16 cellular contexts compared by ENCODE assay signal in the genomic region with DNA sequence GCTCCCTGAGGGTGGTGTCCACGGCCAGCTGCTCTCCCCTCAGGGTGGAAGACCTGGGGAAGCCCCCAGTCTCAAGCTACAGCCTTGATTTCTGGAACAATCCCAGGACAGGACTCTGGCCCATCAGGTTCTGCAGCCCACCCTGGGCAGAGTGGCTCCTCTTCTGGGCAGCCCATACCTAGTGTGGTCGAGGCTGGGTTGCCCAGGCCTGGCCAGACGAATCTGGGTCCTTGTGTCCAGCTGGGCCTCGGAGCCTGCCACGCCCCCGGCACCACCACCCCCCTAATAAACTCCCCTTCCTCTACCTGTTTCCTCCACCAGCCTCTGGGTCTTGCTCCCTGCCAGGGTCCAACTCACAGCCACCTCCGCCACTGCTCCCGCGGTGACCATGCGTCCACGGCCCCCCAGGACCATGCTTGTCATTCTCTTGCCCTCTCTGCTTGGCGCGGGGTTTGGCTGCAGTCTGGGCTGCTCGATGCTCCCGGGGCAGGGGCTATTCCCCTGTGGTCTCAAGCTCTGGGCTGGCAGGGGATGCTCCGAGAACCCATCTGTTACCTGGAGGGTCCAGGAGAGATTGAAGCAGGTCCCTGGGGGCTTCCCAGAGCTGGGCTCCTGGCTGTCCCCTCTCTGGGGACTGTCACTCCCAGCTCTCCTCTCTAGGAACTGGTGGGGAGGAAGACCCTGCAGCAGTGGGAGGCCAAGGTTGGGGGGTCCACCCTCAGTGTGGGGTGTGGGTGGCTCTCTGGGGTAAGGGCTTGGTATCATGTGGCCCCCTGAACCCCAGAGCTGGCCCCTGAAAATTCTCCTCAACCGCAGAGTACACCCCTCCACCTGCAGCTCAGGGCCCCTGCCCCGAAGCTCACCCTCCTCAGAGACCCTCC. TPM values are rescaled to one million over a fixed set of nuclear protein-coding genes. Genes with fewer than 3 reads are reported as not detected.
"Had no signal": no experiment of that assay in that cellular context is flagged by ENCODE, and none has a peak within 500 bp of the region (broad histone marks: within the 10 kb centered on the region; RNA-seq: fewer than 3 reads in every experiment).

No MANE protein-coding gene starts in this region.

- ATAC-seq: activated T-cell treated with anti-CD3 and anti-CD28 coated beads, Interleukin-2, amount 50 U/mL, for 72 hours; body of pancreas; effector memory CD8-positive, alpha-beta T cell; gastrocnemius medialis; left lung had no signal

- H3K9me3 Mint-ChIP-seq: activated CD4-positive, alpha-beta memory T cell treated with anti-CD3 and anti-CD28 coated beads for 36 hours; activated T-cell treated with anti-CD3 and anti-CD28 coated beads, Interleukin-2, amount 50 U/mL, for 72 hours; effector memory CD8-positive, alpha-beta T cell; neural crest cell had no signal

- H3K27me3 ChIP-seq: body of pancreas, upper lobe of left lung had no signal

- H3K4me3 Mint-ChIP-seq: activated CD4-positive, alpha-beta memory T cell treated with anti-CD3 and anti-CD28 coated beads for 36 hours; activated T-cell treated with anti-CD3 and anti-CD28 coated beads, Interleukin-2, amount 50 U/mL, for 72 hours; effector memory CD8-positive, alpha-beta T cell; neural crest cell had no signal

- H3K4me1 ChIP-seq: gastrocnemius medialis, parathyroid adenoma had no signal

- H3K9me3 ChIP-seq: body of pancreas, gastrocnemius medialis, left lung, upper lobe of left lung had no signal

- H3K36me3 ChIP-seq: gastrocnemius medialis, left lung, upper lobe of left lung had no signal

- H3K36me3 Mint-ChIP-seq: activated CD4-positive, alpha-beta memory T cell treated with anti-CD3 and anti-CD28 coated beads for 36 hours had no signal

- H3K27ac ChIP-seq: body of pancreas, epithelial cell of prostate, gastrocnemius medialis, left lung, parathyroid adenoma, upper lobe of left lung, VCaP had no signal

- H3K27ac Mint-ChIP-seq: activated CD4-positive, alpha-beta memory T cell treated with anti-CD3 and anti-CD28 coated beads for 36 hours; activated T-cell treated with anti-CD3 and anti-CD28 coated beads, Interleukin-2, amount 50 U/mL, for 72 hours had no signal

- H3K4me3 ChIP-seq: body of pancreas, gastrocnemius medialis, left lung, upper lobe of left lung had no signal

- DNase-seq: activated CD4-positive, alpha-beta memory T cell treated with anti-CD3 and anti-CD28 coated beads for 36 hours; activated T-cell treated with anti-CD3 and anti-CD28 coated beads, Interleukin-2, amount 50 U/mL, for 72 hours; body of pancreas; effector memory CD8-positive, alpha-beta T cell; gastrocnemius medialis; mesendoderm; small intestine; substantia nigra; SW 1271 had no signal

- H3K27me3 Mint-ChIP-seq: effector memory CD8-positive, alpha-beta T cell had no signal

RNA-seq across cellular contexts. Expression of a gene that starts 8.7 kb away (rescaled TPM):
- total RNA-seq: neural crest cell had no signal
- polyA plus RNA-seq: keratinocyte had no signal
